ENCODE assay signal across 8 cellular contexts in genomic region chr4:39353478-39354177, GRCh38. TPM values are rescaled to one million over a fixed set of nuclear protein-coding genes. Genes with fewer than 3 reads are reported as not detected.
A peak's percentile ranks its signal among the peaks of the same experiment; 100 is the strongest.
DNase-seq lines count a peak whose midpoint lies in the region; ATAC-seq, FAIRE-seq and TF ChIP-seq lines count a peak whose summit lies in the region.

No MANE protein-coding gene starts in this region.

- H3K4me1 ChIP-seq in small intestine (ENCODE audit: control insufficient read depth in 2 of 2, insufficient read depth in 1 of 2, low read depth in 1 of 2, low read length in 1 of 2), result no peaks in the 10 kb centered on the region

- no peaks in the 10 kb centered on the region for H3K27me3 Mint-ChIP-seq in activated naive CD8-positive, alpha-beta T cell treated with anti-CD3 and anti-CD28 coated beads for 36 hours

- intact Hi-C loops in left ventricle myocardium superior (cut with micrococcal nuclease), result no loop called here

- H3K4me3 ChIP-seq in small intestine (ENCODE audit: low read depth in 1 of 2, low read length in 2 of 2) (peak overlapping the region; percentile 10 to 35), WERI-Rb-1 (ENCODE audit: low read depth, low read length) (no peak overlapping the region)

- TF ChIP-seq CTCF in GM13976 (IDR thresholded peaks at IDR 0.05; ENCODE audit: borderline replicate concordance, control extremely low read depth, extremely low read depth, insufficient read depth, missing control alignments) (no peak), WERI-Rb-1 (IDR thresholded peaks at IDR 0.05; ENCODE audit: low read depth, low read length) (no peak)

- H3K9me3 Mint-ChIP-seq in activated naive CD8-positive, alpha-beta T cell treated with anti-CD3 and anti-CD28 coated beads for 36 hours, result peaks cover 8% of the 10 kb centered on the region

- peaks cover 62% of the 10 kb centered on the region for H3K36me3 Mint-ChIP-seq in activated naive CD8-positive, alpha-beta T cell treated with anti-CD3 and anti-CD28 coated beads for 36 hours

- peaks cover 60% of the 10 kb centered on the region for H3K4me1 Mint-ChIP-seq in activated naive CD8-positive, alpha-beta T cell treated with anti-CD3 and anti-CD28 coated beads for 36 hours

- peak overlapping the region; percentile 96 for H3K27ac Mint-ChIP-seq in activated naive CD8-positive, alpha-beta T cell treated with anti-CD3 and anti-CD28 coated beads for 36 hours

- ATAC-seq in GM21825 (IDR thresholded peaks at IDR 0.05; ENCODE audit: unreplicated experiment) (peak; percentile 70), left ventricle myocardium superior (peak; percentile 87)

- H3K9me3 ChIP-seq in small intestine (ENCODE audit: control insufficient read depth, low read depth) (no peaks in the 10 kb centered on the region), WERI-Rb-1 (ENCODE audit: severe bottlenecking) (no peaks in the 10 kb centered on the region)

- DNase-seq in GM13976 (ENCODE audit: low spot score) (peak; percentile 74), M059J (ENCODE audit: low read depth) (peak; percentile 62), left ventricle myocardium superior (no peak), small intestine (peak; percentile 76), cortex of kidney (lab: John Stamatoyannopoulos, UW) (no peak), WERI-Rb-1 (no peak)
- DNase-seq in activated naive CD8-positive, alpha-beta T cell treated with anti-CD3 and anti-CD28 coated beads for 36 hours, result peak; percentile 25

- peak; percentile 19 for FAIRE-seq in small intestine (lab: Jason Lieb, UNC)

- peak overlapping the region; percentile 71 for H3K4me3 Mint-ChIP-seq in activated naive CD8-positive, alpha-beta T cell treated with anti-CD3 and anti-CD28 coated beads for 36 hours

- H3K27ac ChIP-seq in small intestine (ENCODE audit: low read depth in 1 of 2, low read length in 1 of 2) (peak overlapping the region; percentile 92 to 93), WERI-Rb-1 (no peak overlapping the region)

- WGBS in small intestine, 3 donors, result 1 to 3% (median 3%) methylated on average over 5 of the region's 5 CpGs

- in situ Hi-C loops in GM13976 (cut with MboI; ENCODE audit: low sequenced_read_pairs, unreplicated experiment), result no loop called here

- no peaks in the 10 kb centered on the region for H3K27me3 ChIP-seq in small intestine (ENCODE audit: control insufficient read depth in 2 of 2, insufficient read depth in 2 of 2, low read length in 2 of 2)
- H3K27me3 ChIP-seq in WERI-Rb-1 (ENCODE audit: insufficient read depth, low read depth, severe bottlenecking), result no peaks in the 10 kb centered on the region

- H3K36me3 ChIP-seq in small intestine (ENCODE audit: control insufficient read depth in 2 of 2, insufficient read depth in 2 of 2, low read length in 2 of 2) (no peaks in the 10 kb centered on the region), WERI-Rb-1 (peaks cover 43% of the 10 kb centered on the region)

RNA-seq across cellular contexts. Expression of gene RFC1, which starts 12.5 kb away (rescaled TPM):
- 38.3 and 72.9 TPM in 2 replicates for total RNA-seq in M059J (2014; rRNA removed; shearing (Covaris generic))
- total RNA-seq in activated naive CD8-positive, alpha-beta T cell treated with anti-CD3 and anti-CD28 coated beads for 36 hours, result 100 to 1,000 TPM; 117 to 128 TPM
- 23.3 TPM for total RNA-seq in left ventricle myocardium superior
- polyA plus RNA-seq in small intestine, result 10 to 100 TPM in 2 of 3 donors, 1 to 10 TPM in 1; 7.4 to 20.3 (median 10.8) TPM

RNA-seq across cellular contexts. Expression of gene KLB, which starts 53.1 kb away (rescaled TPM):
- total RNA-seq in M059J (2014; rRNA removed; shearing (Covaris generic)), result not detected in 2 replicates
- not detected for total RNA-seq in activated naive CD8-positive, alpha-beta T cell treated with anti-CD3 and anti-CD28 coated beads for 36 hours
- 0.12 TPM for total RNA-seq in left ventricle myocardium superior
- under 1 TPM; 0.36 to 0.89 (median 0.54) TPM for polyA plus RNA-seq in small intestine

Comparison
In these comparisons a context has a peak if more than half of its experiments do, and no peak if none do; other contexts are left out.
1. DNase-seq: peak in GM13976 (single experiment), M059J (single experiment), activated naive CD8-positive, alpha-beta T cell treated with anti-CD3 and anti-CD28 coated beads for 36 hours (single experiment) and small intestine (single experiment); none in left ventricle myocardium superior (single experiment), cortex of kidney (single experiment) and WERI-Rb-1 (single experiment).